ENCODE assay signal across 11 cellular contexts in genomic region chr6:42009844-42010184, GRCh38. TPM values are rescaled to one million over a fixed set of nuclear protein-coding genes. Genes with fewer than 3 reads are reported as not detected.
DNase-seq lines count a peak whose midpoint lies in the region; ATAC-seq, FAIRE-seq and TF ChIP-seq lines count a peak whose summit lies in the region.
"Had no signal": no experiment of that assay in that cellular context is flagged by ENCODE, and none has a peak within 500 bp of the region (broad histone marks: within the 10 kb centered on the region; RNA-seq: fewer than 3 reads in every experiment).

No MANE protein-coding gene starts in this region.

- ATAC-seq in left ventricle myocardium superior = no peak
- ATAC-seq in WTC11 = peak; percentile 39
- no peak for ATAC-seq in HG02623 (IDR thresholded peaks at IDR 0.05; ENCODE audit: unreplicated experiment)

- H3K4me1 Mint-ChIP-seq in WTC11 (peaks cover 28% of the 10 kb centered on the region), type B pancreatic cell (ENCODE audit: unreplicated experiment) (peaks cover 10% of the 10 kb centered on the region)

- H3K4me3 Mint-ChIP-seq in WTC11 (no peak overlapping the region), type B pancreatic cell (peak overlapping the region; percentile 28)

- POLR2A ChIA-PET in WTC11 (lab: Charles Lee) = interaction anchor here (0.6 to 0.9 kb wide), 2 partner anchors 44 to 66 kb away, joined by 3 read pairs; no protein-coding TSS in a partner anchor

- H3K9ac ChIP-seq in mesenchymal stem cell (ENCODE audit: low read length) = no peak overlapping the region

- no peak for TF ChIP-seq CTCF in cardiac muscle cell (IDR thresholded peaks at IDR 0.05; ENCODE audit: low read depth, low read length)
- no peak for TF ChIP-seq CTCF in WTC11 (IDR thresholded peaks at IDR 0.05)
- TF ChIP-seq CTCF in type B pancreatic cell (conservative IDR thresholded peaks at IDR 0.05) = no peak
- no peak for TF ChIP-seq CTCF in ovary (IDR thresholded peaks at IDR 0.05)

- H3K36me3 ChIP-seq in cardiac muscle cell (no peaks in the 10 kb centered on the region), mesenchymal stem cell (ENCODE audit: control insufficient read depth in 1 of 2, insufficient read depth in 2 of 2, low read depth in 1 of 2, low read length in 2 of 2) (no peaks in the 10 kb centered on the region), ovary (no peaks in the 10 kb centered on the region)
- H3K36me3 ChIP-seq: Peyer's patch had no signal

- H2AFZ ChIP-seq in mesenchymal stem cell (ENCODE audit: low read depth, low read length) = no peak overlapping the region

- H3K9me3 ChIP-seq in cardiac muscle cell (ENCODE audit: low read depth) (no peaks in the 10 kb centered on the region), mesenchymal stem cell (ENCODE audit: control insufficient read depth, low read length) (no peaks in the 10 kb centered on the region), ovary (no peaks in the 10 kb centered on the region)
- H3K9me3 ChIP-seq: Peyer's patch had no signal

- H3K4me1 ChIP-seq in cardiac muscle cell (ENCODE audit: low read depth) (peaks cover 11% of the 10 kb centered on the region), mesenchymal stem cell (ENCODE audit: control insufficient read depth, insufficient read depth, low read depth, low read length) (peaks cover 17% of the 10 kb centered on the region), ovary (ENCODE audit: insufficient read depth) (peaks cover 2% of the 10 kb centered on the region)

- no peak overlapping the region for H4K91ac ChIP-seq in mesenchymal stem cell (ENCODE audit: low read length)

- FAIRE-seq in urothelium cell line (lab: Jason Lieb, UNC) = no peak

- H3K27me3 Mint-ChIP-seq in WTC11 (ENCODE audit: low read depth) (no peaks in the 10 kb centered on the region), type B pancreatic cell (no peaks in the 10 kb centered on the region)

- H2BK15ac ChIP-seq in mesenchymal stem cell (ENCODE audit: low read depth, poor library complexity, severe bottlenecking) = no peak overlapping the region

- intact Hi-C loops in left ventricle myocardium superior (cut with micrococcal nuclease) = no loop called here
- intact Hi-C loops in ovary (cut with DNase I) = no loop called here

- no peak overlapping the region for H3K4me3 ChIP-seq in cardiac muscle cell
- no peak overlapping the region for H3K4me3 ChIP-seq in mesenchymal stem cell (ENCODE audit: insufficient read depth in 1 of 2, low read depth in 1 of 2, low read length in 2 of 2)
- no peak overlapping the region for H3K4me3 ChIP-seq in ovary
- H3K4me3 ChIP-seq: Peyer's patch, skin epidermis had no signal

- CTCF ChIA-PET in WTC11 (lab: Charles Lee) = interaction anchor here (1.2 to 2.0 kb wide), 6 partner anchors 44 to 222 kb away, joined by 3 to 11 read pairs (median 4); partner anchors contain the start of genes BYSL, MED20 and TOMM6

- H3K27ac Mint-ChIP-seq in WTC11 = no peak overlapping the region; the same call in 1 of the 2 replicates
- peak overlapping the region; percentile 76 for H3K27ac Mint-ChIP-seq in type B pancreatic cell

- no peak for TF ChIP-seq EP300 in ovary (IDR thresholded peaks at IDR 0.05)

- TF ChIP-seq POLR2A in ovary (IDR thresholded peaks at IDR 0.05) = no peak

- H3K27me3 ChIP-seq in cardiac muscle cell (no peaks in the 10 kb centered on the region), mesenchymal stem cell (ENCODE audit: control insufficient read depth in 1 of 2, insufficient read depth in 1 of 2, low read length in 2 of 2) (no peaks in the 10 kb centered on the region), ovary (no peaks in the 10 kb centered on the region)
- H3K27me3 ChIP-seq: Peyer's patch had no signal

- H3K27ac ChIP-seq in cardiac muscle cell (peak overlapping the region; percentile 6), mesenchymal stem cell (ENCODE audit: low read length, poor library complexity, severe bottlenecking) (peak overlapping the region; percentile 36), ovary (no peak overlapping the region)
- H3K27ac ChIP-seq: Peyer's patch had no signal

- H2BK5ac ChIP-seq in mesenchymal stem cell (ENCODE audit: low read depth, low read length, poor library complexity, severe bottlenecking) = no peak overlapping the region

- H4K8ac ChIP-seq in mesenchymal stem cell (ENCODE audit: low read length) = no peak overlapping the region

- H3K14ac ChIP-seq in mesenchymal stem cell (ENCODE audit: low read length in 2 of 2) = no peak overlapping the region

- no peak overlapping the region for H2BK12ac ChIP-seq in mesenchymal stem cell (ENCODE audit: low read length in 2 of 2)

- H2BK120ac ChIP-seq in mesenchymal stem cell (ENCODE audit: low read depth, low read length) = no peak overlapping the region

- peak overlapping the region; percentile 71 for H2AK5ac ChIP-seq in mesenchymal stem cell (ENCODE audit: low read length, severe bottlenecking)

- H3K18ac ChIP-seq in mesenchymal stem cell (ENCODE audit: low read depth in 1 of 2, low read length in 2 of 2) = peak overlapping the region in 1 of 2 experiments; percentile 0

- no peaks in the 10 kb centered on the region for H3K36me3 Mint-ChIP-seq in WTC11
- H3K36me3 Mint-ChIP-seq in type B pancreatic cell = no peaks in the 10 kb centered on the region

- no peak overlapping the region for H3K23ac ChIP-seq in mesenchymal stem cell (ENCODE audit: low read length in 2 of 2)

- no peak for DNase-seq in cardiac muscle cell (ENCODE audit: low read depth in 1 of 2, low spot score in 1 of 2)
- DNase-seq in left ventricle myocardium superior = no peak
- DNase-seq in WTC11 (ENCODE audit: low spot score) = no peak
- DNase-seq in mesenchymal stem cell = no peak
- no peak for DNase-seq in type B pancreatic cell (ENCODE audit: extremely low spot score, unreplicated experiment)
- no peak for DNase-seq in ovary
- no peak for DNase-seq in urothelium cell line (ENCODE audit: low spot score)
- DNase-seq: cerebellar nuclear complex, Peyer's patch had no signal

- no peak overlapping the region for H3K4me2 ChIP-seq in mesenchymal stem cell (ENCODE audit: low read length, poor library complexity, severe bottlenecking)

- no peaks in the 10 kb centered on the region for H3K9me3 Mint-ChIP-seq in WTC11
- H3K9me3 Mint-ChIP-seq in type B pancreatic cell = no peaks in the 10 kb centered on the region

- H3K79me1 ChIP-seq in mesenchymal stem cell (replicated peaks; ENCODE audit: low read length, poor library complexity, severe bottlenecking) = peaks cover 2% of the 10 kb centered on the region

- no peak overlapping the region for H3K4ac ChIP-seq in mesenchymal stem cell (ENCODE audit: low read depth in 1 of 2, low read length in 2 of 2)

TF ChIP-seq in WTC11, 78 proteins besides CTCF, POLR2A, EP300 and RAD21:
- TF ChIP-seq GRHL2 (CRISPR knock-in tag; IDR thresholded peaks at IDR 0.05; ENCODE audit: insufficient replicate concordance, severe bottlenecking) (no peak), TCF7 (CRISPR knock-in tag; IDR thresholded peaks at IDR 0.05; ENCODE audit: low read depth) (no peak), JUN (CRISPR knock-in tag; IDR thresholded peaks at IDR 0.05) (no peak), FOXJ3 (CRISPR knock-in tag; IDR thresholded peaks at IDR 0.05; ENCODE audit: borderline replicate concordance) (no peak), ZNF138 (CRISPR knock-in tag; conservative IDR thresholded peaks at IDR 0.05) (no peak), CREM (CRISPR knock-in tag; IDR thresholded peaks at IDR 0.05) (no peak), CREB1 (CRISPR knock-in tag; IDR thresholded peaks at IDR 0.05) (no peak), SMAD3 (CRISPR knock-in tag; IDR thresholded peaks at IDR 0.05; ENCODE audit: borderline replicate concordance) (no peak), RELA (CRISPR knock-in tag; IDR thresholded peaks at IDR 0.05; ENCODE audit: borderline replicate concordance) (no peak)

RNA-seq across cellular contexts. Expression of gene TAF8, which starts 40.5 kb away (rescaled TPM):
- total RNA-seq in cardiac muscle cell (26.7 and 31.6 TPM in 2 replicates), left ventricle myocardium superior (32.2 TPM), WTC11 (2021) (29.6 to 33.6 TPM (median 31.0 TPM) in 3 replicates), type B pancreatic cell (ENCODE audit: low replicate concordance) (30.7 and 36.0 TPM in 2 replicates), ovary (10 to 100 TPM in 6 of 7 donors, 1 to 10 TPM in 1; 9.8 to 21.3 (median 18.4) TPM)
- polyA plus RNA-seq in cardiac muscle cell (18.3 and 25.8 TPM in 2 replicates), ovary (1 to 10 TPM; 9.2 to 9.6 TPM)
- 17.9 TPM for polyA plus RNA-seq in mesenchymal stem cell (2013, experiment 1 of 2)
- 18.2 TPM for polyA plus RNA-seq in mesenchymal stem cell (2013, experiment 2 of 2)

Comparison
In these comparisons a context has a peak if more than half of its experiments do, and no peak if none do; other contexts are left out.
1. H3K27ac ChIP-seq: peak in cardiac muscle cell (single experiment) and mesenchymal stem cell (single experiment); none in ovary (0 of 2).